1 cellular context compared by ENCODE assay signal in genomic region chr17:1649844-1650409, GRCh38.
TF ChIP-seq lines count a peak whose summit lies in the region.

Gene RILP (minus strand): TSS chr17:1649866. CDS start chr17:1649804, 62 bp downstream.

TF ChIP-seq in HepG2, 621 proteins besides CTCF, POLR2A, EP300 and RAD21 (continued from another document and continues in another):
- peak; percentile 65 for TF ChIP-seq ARID5B (CRISPR knock-in tag; IDR thresholded peaks at IDR 0.05)
- no peak for TF ChIP-seq ZBTB1 (CRISPR knock-in tag; IDR thresholded peaks at IDR 0.05; ENCODE audit: borderline replicate concordance)
- no peak for TF ChIP-seq NONO (IDR thresholded peaks at IDR 0.05)
- 0 out of 2 replicates have a peak, but pooled peaks have one; percentile 1 for TF ChIP-seq NONO (CRISPR knock-in tag; conservative IDR thresholded peaks at IDR 0.05)
- TF ChIP-seq ZNF589 (CRISPR knock-in tag; conservative IDR thresholded peaks at IDR 0.05): no peak
- TF ChIP-seq ZNF580 (CRISPR knock-in tag; IDR thresholded peaks at IDR 0.05; ENCODE audit: borderline replicate concordance, low read depth): peak; percentile 74; the same call in 1 of the 2 replicates
- TF ChIP-seq HMGXB4 (CRISPR knock-in tag; IDR thresholded peaks at IDR 0.05; ENCODE audit: borderline replicate concordance in 1 of 2, low read depth in 1 of 2): peak; percentile 26 to 56; a peak in 1 of 4 replicates
- TF ChIP-seq FOXJ3 (CRISPR knock-in tag; IDR thresholded peaks at IDR 0.05; ENCODE audit: borderline replicate concordance): 0 out of 2 replicates have a peak, but pooled peaks have one; percentile 21
- peak; percentile 73 for TF ChIP-seq ZFX (CRISPR knock-in tag; IDR thresholded peaks at IDR 0.05; ENCODE audit: low read depth)
- TF ChIP-seq SIX1 (CRISPR knock-in tag; IDR thresholded peaks at IDR 0.05; ENCODE audit: borderline replicate concordance): no peak
- TF ChIP-seq TEAD3 (CRISPR knock-in tag; optimal IDR thresholded peaks at IDR 0.05; ENCODE audit: borderline replicate concordance): peak; percentile 35
- 0 out of 2 replicates have a peak, but pooled peaks have one; percentile 41 for TF ChIP-seq KDM4B (CRISPR knock-in tag; IDR thresholded peaks at IDR 0.05)
- TF ChIP-seq ZNF646 (CRISPR knock-in tag; IDR thresholded peaks at IDR 0.05): no peak
- TF ChIP-seq ZNF550 (CRISPR knock-in tag; IDR thresholded peaks at IDR 0.05; ENCODE audit: borderline replicate concordance): no peak
- no peak for TF ChIP-seq ETS1 (CRISPR knock-in tag; IDR thresholded peaks at IDR 0.05)
- peak; percentile 73; the same call in 1 of the 2 replicates for TF ChIP-seq ELF3 (CRISPR knock-in tag; IDR thresholded peaks at IDR 0.05)
- no peak for TF ChIP-seq RERE (CRISPR knock-in tag; IDR thresholded peaks at IDR 0.05; ENCODE audit: low read depth)
- TF ChIP-seq ZNF264 (CRISPR knock-in tag; IDR thresholded peaks at IDR 0.05): 0 out of 2 replicates have a peak, but pooled peaks have one; percentile 45
- TF ChIP-seq ZNF609 (CRISPR knock-in tag; IDR thresholded peaks at IDR 0.05; ENCODE audit: borderline replicate concordance): peak; percentile 59; the same call in 1 of the 2 replicates
- TF ChIP-seq THAP9 (CRISPR knock-in tag; IDR thresholded peaks at IDR 0.05; ENCODE audit: borderline replicate concordance): peak; percentile 61; the same call in 1 of the 2 replicates
